ENCODE assay signal across 8 cellular contexts in the genomic region with DNA sequence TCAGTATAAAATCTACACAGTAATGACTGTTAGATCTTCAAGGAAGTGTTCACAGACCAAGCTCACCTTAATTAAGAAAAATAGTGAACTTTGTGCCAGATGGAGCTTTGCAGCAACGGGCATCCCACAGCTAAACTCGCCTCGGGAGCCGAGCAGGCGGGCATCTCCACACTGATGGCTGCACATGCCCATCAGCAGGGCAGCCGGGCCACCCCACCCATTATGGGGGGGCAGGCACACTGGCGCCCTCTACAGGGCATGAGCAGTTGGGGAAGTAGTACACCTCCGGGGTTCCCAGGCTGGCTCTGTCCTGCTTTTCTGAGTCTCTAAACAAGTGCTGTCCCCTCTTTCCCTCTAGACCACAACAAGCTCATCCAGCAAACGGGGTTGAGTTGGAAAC. TPM values are rescaled to one million over a fixed set of nuclear protein-coding genes. Genes with fewer than 3 reads are reported as not detected.
DNase-seq lines count a peak whose midpoint lies in the region; ATAC-seq and TF ChIP-seq lines count a peak whose summit lies in the region.

No MANE protein-coding gene starts in this region.

- H3K27ac Mint-ChIP-seq in activated T-cell treated with anti-CD3 and anti-CD28 coated beads, Interleukin-2, amount 50 U/mL, for 24 hours, result no peak overlapping the region

- DNase-seq in activated T-cell treated with anti-CD3 and anti-CD28 coated beads for 48 hours (ENCODE audit: low read depth) (peak; percentile 16), epithelial cell of esophagus (ENCODE audit: low read depth) (peak; percentile 34), NCI-H446 treated with DMSO at 0.1 percent for 48 hours (lab: John Stamatoyannopoulos, UW) (no peak), G401 (ENCODE audit: low spot score) (no peak)
- no peak for DNase-seq in activated T-cell treated with anti-CD3 and anti-CD28 coated beads, Interleukin-2, amount 50 U/mL, for 24 hours
- DNase-seq in stimulated activated CD8-positive, alpha-beta memory T cell treated with anti-CD3 and anti-CD28 coated beads, Interleukin-2, amount 100 ng/mL, for 48 hours (ENCODE audit: low read depth in 2 of 2), result peak; percentile 13 to 17

- H3K4me3 ChIP-seq in OCI-LY3 (ENCODE audit: low read length) (no peak overlapping the region), epithelial cell of esophagus (ENCODE audit: low read length) (no peak overlapping the region)

- no peak overlapping the region for H2AFZ ChIP-seq in OCI-LY3 (ENCODE audit: low read depth, low read length)

- H3K9me3 Mint-ChIP-seq in activated T-cell treated with anti-CD3 and anti-CD28 coated beads, Interleukin-2, amount 50 U/mL, for 24 hours, result no peaks in the 10 kb centered on the region

- H3K79me2 ChIP-seq in OCI-LY3 (ENCODE audit: low read length), result no peaks in the 10 kb centered on the region

- H3K4me1 ChIP-seq in OCI-LY3 (ENCODE audit: low read length), result no peaks in the 10 kb centered on the region

- H3K27me3 ChIP-seq in OCI-LY3 (ENCODE audit: low read depth, low read length), result no peaks in the 10 kb centered on the region

- no peaks in the 10 kb centered on the region for H3K9me3 ChIP-seq in OCI-LY3 (ENCODE audit: insufficient read depth, low read length)

- no peaks in the 10 kb centered on the region for H4K20me1 ChIP-seq in OCI-LY3 (ENCODE audit: insufficient read depth, low read length)

- in situ Hi-C loops in G401 (cut with HindIII; ENCODE audit: low sequenced_read_pairs), result no loop called here

- H3K27ac ChIP-seq in OCI-LY3 (ENCODE audit: low read length), result no peak overlapping the region

- peaks cover 69% of the 10 kb centered on the region for H3K36me3 Mint-ChIP-seq in activated T-cell treated with anti-CD3 and anti-CD28 coated beads, Interleukin-2, amount 50 U/mL, for 24 hours (ENCODE audit: low read depth)

- H3K4me2 ChIP-seq in OCI-LY3 (ENCODE audit: low read length), result no peak overlapping the region

- no peaks in the 10 kb centered on the region for H3K4me1 Mint-ChIP-seq in activated T-cell treated with anti-CD3 and anti-CD28 coated beads, Interleukin-2, amount 50 U/mL, for 24 hours (ENCODE audit: low read depth)

- H3K4me3 Mint-ChIP-seq in activated T-cell treated with anti-CD3 and anti-CD28 coated beads, Interleukin-2, amount 50 U/mL, for 24 hours, result no peak overlapping the region

- TF ChIP-seq CTCF in OCI-LY3 (IDR thresholded peaks at IDR 0.05; ENCODE audit: low read depth, low read length) (peak; percentile 68), epithelial cell of esophagus (IDR thresholded peaks at IDR 0.05; ENCODE audit: insufficient read depth, low read depth, low read length, missing control alignments) (peak; percentile 59)

- no peak overlapping the region for H3K9ac ChIP-seq in OCI-LY3 (ENCODE audit: low read length)

- no peaks in the 10 kb centered on the region for H3K27me3 Mint-ChIP-seq in activated T-cell treated with anti-CD3 and anti-CD28 coated beads, Interleukin-2, amount 50 U/mL, for 24 hours

- no peak for ATAC-seq in HG02852 (IDR thresholded peaks at IDR 0.05; ENCODE audit: unreplicated experiment)

- H3K36me3 ChIP-seq in OCI-LY3 (replicated peaks; ENCODE audit: low read depth, low read length), result peaks cover 18% of the 10 kb centered on the region

RNA-seq across cellular contexts. Expression of a gene that starts 21.6 kb away (rescaled TPM):
- 55.6 and 59.3 TPM in 2 replicates for total RNA-seq in G401 (2014; rRNA removed; shearing (Covaris generic))

RNA-seq across cellular contexts. Expression of a gene that starts 32.7 kb away (rescaled TPM):
- 5.6 and 9.5 TPM in 2 replicates for total RNA-seq in G401 (2014; rRNA removed; shearing (Covaris generic))

Comparison
In these comparisons a context has a peak if more than half of its experiments do, and no peak if none do; other contexts are left out.
1. DNase-seq: peak in activated T-cell treated with anti-CD3 and anti-CD28 coated beads for 48 hours (single experiment), epithelial cell of esophagus (single experiment) and stimulated activated CD8-positive, alpha-beta memory T cell treated with anti-CD3 and anti-CD28 coated beads, Interleukin-2, amount 100 ng/mL, for 48 hours (2 of 2); none in activated T-cell treated with anti-CD3 and anti-CD28 coated beads, Interleukin-2, amount 50 U/mL, for 24 hours (single experiment), NCI-H446 treated with DMSO at 0.1 percent for 48 hours (single experiment) and G401 (single experiment).